ENCODE assay signal across 9 cellular contexts in genomic region chr10:122298598-122299301, GRCh38. TPM values are rescaled to one million over a fixed set of nuclear protein-coding genes. Genes with fewer than 3 reads are reported as not detected.
DNase-seq lines count a peak whose midpoint lies in the region; ATAC-seq and TF ChIP-seq lines count a peak whose summit lies in the region.
"Had no signal": no experiment of that assay in that cellular context is flagged by ENCODE, and none has a peak within 500 bp of the region (broad histone marks: within the 10 kb centered on the region; RNA-seq: fewer than 3 reads in every experiment).

No MANE protein-coding gene starts in this region.

- H2AFZ ChIP-seq in HCT116 (ENCODE audit: low read depth, low read length, poor library complexity, severe bottlenecking), result peak overlapping the region; percentile 79

- H3K79me2 ChIP-seq in HCT116 (ENCODE audit: insufficient read depth, low read length), result no peaks in the 10 kb centered on the region

- H3K9ac ChIP-seq in HCT116 (ENCODE audit: low read length), result peak overlapping the region; percentile 3; the same call in 1 of the 2 replicates

- H3K9me2 ChIP-seq in HCT116 (ENCODE audit: insufficient read depth), result no peaks in the 10 kb centered on the region

- H3K36me3 ChIP-seq in HCT116 (ENCODE audit: control insufficient read depth in 1 of 2, insufficient read depth in 2 of 2, low read length in 2 of 2) (no peaks in the 10 kb centered on the region), sigmoid colon (no peaks in the 10 kb centered on the region)

- H3K27ac ChIP-seq in HCT116 (ENCODE audit: low read depth, low read length) (no peak overlapping the region; the same call in 1 of the 2 replicates), sigmoid colon (no peak overlapping the region)
- H3K27ac ChIP-seq: epithelial cell of prostate had no signal

- CTCF ChIA-PET in HCT116 (lab: Charles Lee), result interaction anchor here (0.7 to 3.2 kb wide), 42 partner anchors 9 to 428 kb away, joined by 3 to 150 read pairs (median 5); partner anchors contain the start of gene PLEKHA1

- no peak for TF ChIP-seq EP300 in sigmoid colon (IDR thresholded peaks at IDR 0.05)

- RAD21 ChIA-PET in HCT116 (lab: Charles Lee; ENCODE audit: low non-redundant PET in 1 of 2, low total read pairs in 2 of 2, uncharacterized antibody in 2 of 2, unreplicated experiment in 2 of 2), result interaction anchor here (0.6 to 2.2 kb wide), 17 partner anchors 9 to 267 kb away, joined by 3 to 22 read pairs (median 5); partner anchors contain the start of gene PLEKHA1 (in 1 of the 2)

- in situ Hi-C loops in astrocyte of the cerebellum (cut with HindIII; ENCODE audit: low sequenced_read_pairs), result loop anchor here (5.0 kb wide), 1 partner anchor 134 kb away; no protein-coding TSS in a partner anchor

- ATAC-seq in HCT116 (peak; percentile 95), GM19467 (IDR thresholded peaks at IDR 0.05; ENCODE audit: unreplicated experiment) (no peak)

- H3K4me1 ChIP-seq in HCT116 (ENCODE audit: control insufficient read depth in 1 of 2, insufficient read depth in 2 of 2, low read length in 2 of 2) (peaks cover 0 to 18% of the 10 kb centered on the region in 2 experiments; a peak in 2 of 4 replicates), sigmoid colon (peaks cover 0 to 26% (median 11%) of the 10 kb centered on the region in 4 donors)

- TSS peak; percentile 70 for BruUV-seq in HCT116 (replicated peaks; lab: Mats Ljungman, UMichigan)

- no peaks in the 10 kb centered on the region for H3K27me3 ChIP-seq in HCT116 (ENCODE audit: insufficient read depth, low read length)
- no peaks in the 10 kb centered on the region for H3K27me3 ChIP-seq in sigmoid colon

- no peak for TF ChIP-seq POLR2A in HCT116 (IDR thresholded peaks at IDR 0.05; ENCODE audit: borderline replicate concordance, extremely low read depth, insufficient read depth, insufficient read length)
- no peak for TF ChIP-seq POLR2A in sigmoid colon (IDR thresholded peaks at IDR 0.05)

- WGBS in sigmoid colon, 2 donors, result 19 to 27% methylated on average over 15 of the region's 15 CpGs

- H3K4me3 ChIP-seq in HCT116 (replicated peaks in 1 of 2; ENCODE audit: low read depth in 1 of 2, low read length in 2 of 2), result peak overlapping the region; percentile 22 to 35
- H3K4me3 ChIP-seq in astrocyte of the cerebellum (ENCODE audit: low read depth, low read length), result peak overlapping the region; percentile 9
- H3K4me3 ChIP-seq in sigmoid colon, result peak overlapping the region in 3 of 4 donors; percentile 18 to 25 (median 22)

- DNase-seq in DMS53 treated with DMSO at 0.1 percent for 48 hours (lab: John Stamatoyannopoulos, UW; ENCODE audit: unreplicated experiment) (peak; percentile 85), HCT116 (ENCODE audit: low read depth, low spot score) (peak; percentile 73), NCI-H1417 treated with DMSO at 0.1 percent for 48 hours (lab: John Stamatoyannopoulos, UW) (peak; percentile 4), T1000 (lab: John Stamatoyannopoulos, UW) (peak; percentile 69), astrocyte of the cerebellum (ENCODE audit: low read depth) (peak; percentile 69), hippocampal formation (lab: John Stamatoyannopoulos, UW) (peak; percentile 54 to 88), sigmoid colon (peak; percentile 89)

- POLR2A ChIA-PET in HCT116 (lab: Charles Lee), result interaction anchor here (0.8 to 1.6 kb wide), 5 partner anchors 9 to 267 kb away, joined by 3 to 6 read pairs (median 4); no protein-coding TSS in a partner anchor

- peak; percentile 100 for TF ChIP-seq RAD21 in HCT116 (IDR thresholded peaks at IDR 0.05; ENCODE audit: low read depth)

- H3K9me3 ChIP-seq in HCT116 (ENCODE audit: control insufficient read depth in 1 of 2, insufficient read depth in 1 of 2, low read depth in 1 of 2, low read length in 2 of 2) (no peaks in the 10 kb centered on the region), sigmoid colon (no peaks in the 10 kb centered on the region)

- H4K20me1 ChIP-seq in HCT116 (ENCODE audit: insufficient read depth), result no peaks in the 10 kb centered on the region

- TF ChIP-seq CTCF in HCT116 (IDR thresholded peaks at IDR 0.05 in 2 of 3, conservative IDR thresholded peaks at IDR 0.05 in 1 of 3; ENCODE audit: borderline replicate concordance in 1 of 3, insufficient read depth in 1 of 3, low read depth in 2 of 3, low read length in 2 of 3) (peak; percentile 94 to 99 (median 98)), astrocyte of the cerebellum (IDR thresholded peaks at IDR 0.05; ENCODE audit: low read depth, low read length, missing control alignments) (peak; percentile 92), sigmoid colon (IDR thresholded peaks at IDR 0.05) (peak; percentile 87 to 91 (median 87))

- intact Hi-C loops in HCT116 (cut with micrococcal nuclease) (loop anchor here (1.0 to 2.0 kb wide), 5 partner anchors 44 to 405 kb away; no protein-coding TSS in a partner anchor), sigmoid colon (cut with DNase I) (loop anchor here (1.0 to 2.0 kb wide), 3 partner anchors 42 to 266 kb away; no protein-coding TSS in a partner anchor)

- H3K4me2 ChIP-seq in HCT116 (ENCODE audit: low read length), result peak overlapping the region; percentile 62

TF ChIP-seq in HCT116, 20 proteins besides CTCF, POLR2A, EP300 and RAD21:
- TF ChIP-seq ZNF274 (IDR thresholded peaks at IDR 0.05; ENCODE audit: low read depth, low read length), result no peak
- TF ChIP-seq YY1 (IDR thresholded peaks at IDR 0.05; ENCODE audit: extremely low read depth, insufficient replicate concordance, low read depth, low read length), result peak; percentile 55
- TF ChIP-seq ZFX (IDR thresholded peaks at IDR 0.05), result no peak
- TF ChIP-seq POLR2AphosphoS5 (IDR thresholded peaks at IDR 0.05; ENCODE audit: low read depth, low read length), result peak; percentile 20; the same call in 1 of the 2 replicates
- no peak for TF ChIP-seq SP1 (IDR thresholded peaks at IDR 0.05; ENCODE audit: low read depth)
- TF ChIP-seq EGR1 (IDR thresholded peaks at IDR 0.05; ENCODE audit: low read depth), result no peak

RNA-seq across cellular contexts. Expression of gene BTBD16, which starts 27.7 kb away (rescaled TPM):
- 0.27 TPM for total RNA-seq in HCT116 (2021; ENCODE audit: unreplicated experiment)
- 0.29 and 0.73 TPM in 2 replicates for polyA plus RNA-seq in HCT116 (2012)
- total RNA-seq in sigmoid colon, result under 1 TPM in 2 of 4 donors, not detected in 2; 0.54 to 0.55 TPM
- under 1 TPM in 1 of 3 donors, not detected in 2; 0.12 TPM for polyA plus RNA-seq in sigmoid colon

Comparison
In these comparisons a context has a peak if more than half of its experiments do, and no peak if none do; other contexts are left out.
1. DNase-seq: peak in every context shown above with its lines; median percentile 89 in sigmoid colon; 85 in DMS53 treated with DMSO at 0.1 percent for 48 hours; 73 in HCT116; 71 in hippocampal formation; 69 in T1000; 69 in astrocyte of the cerebellum; 4 in NCI-H1417 treated with DMSO at 0.1 percent for 48 hours.